In genomic region chr9:32635362-32635761, GRCh38 we compare ENCODE assay signal across 37 cellular contexts. TPM values are rescaled to one million over a fixed set of nuclear protein-coding genes. Genes with fewer than 3 reads are reported as not detected.
"Had no signal": no experiment of that assay in that cellular context is flagged by ENCODE, and none has a peak within 500 bp of the region (broad histone marks: within the 10 kb centered on the region; RNA-seq: fewer than 3 reads in every experiment).

Gene TAF1L (minus strand): TSS chr9:32635669. CDS start chr9:32635579, 90 bp downstream.

- H3K4me3 ChIP-seq: MG63 had no signal

- DNase-seq: Karpas-422, Kasumi-1, MG63, MM.1S, MV-4-11, NCI-H1048, NCI-H1092, NCI-H1092 treated with DMSO at 0.1 percent for 48 hours, NCI-H1105, NCI-H1105 treated with DMSO at 0.1 percent for 48 hours, NCI-H1417, NCI-H1417 treated with DMSO at 0.1 percent for 48 hours, NCI-H1436, NCI-H1436 treated with DMSO at 0.1 percent for 48 hours, NCI-H146, NCI-H1694, NCI-H1694 treated with DMSO at 0.1 percent for 48 hours, NCI-H187, NCI-H187 treated with DMSO at 0.1 percent for 48 hours, NCI-H1930, NCI-H2029, NCI-H2029 treated with DMSO at 0.1 percent for 48 hours, NCI-H2081, NCI-H2081 treated with DMSO at 0.1 percent for 48 hours, NCI-H2107, NCI-H2171, NCI-H2171 treated with DMSO at 0.1 percent for 48 hours, NCI-H2227 treated with DMSO at 0.1 percent for 48 hours, NCI-H226, NCI-H345, NCI-H446, NCI-H446 treated with DMSO at 0.1 percent for 48 hours, NCI-H510A had no signal

- H3K9me3 ChIP-seq: MG63 had no signal

- H3K4me2 ChIP-seq: KMS-11 had no signal

- H3K36me3 ChIP-seq: MG63 had no signal

- H3K27me3 ChIP-seq: MG63 had no signal

- H3K9ac ChIP-seq: KMS-11 had no signal

- H3K27ac ChIP-seq: KMS-11 had no signal

RNA-seq across cellular contexts. Expression of gene TAF1L, which starts in this region (rescaled TPM):
- total RNA-seq: LHCN-M2, MCF 10A, NCI-H460 had no signal
